ENCODE assay signal across 29 cellular contexts in the genomic region with DNA sequence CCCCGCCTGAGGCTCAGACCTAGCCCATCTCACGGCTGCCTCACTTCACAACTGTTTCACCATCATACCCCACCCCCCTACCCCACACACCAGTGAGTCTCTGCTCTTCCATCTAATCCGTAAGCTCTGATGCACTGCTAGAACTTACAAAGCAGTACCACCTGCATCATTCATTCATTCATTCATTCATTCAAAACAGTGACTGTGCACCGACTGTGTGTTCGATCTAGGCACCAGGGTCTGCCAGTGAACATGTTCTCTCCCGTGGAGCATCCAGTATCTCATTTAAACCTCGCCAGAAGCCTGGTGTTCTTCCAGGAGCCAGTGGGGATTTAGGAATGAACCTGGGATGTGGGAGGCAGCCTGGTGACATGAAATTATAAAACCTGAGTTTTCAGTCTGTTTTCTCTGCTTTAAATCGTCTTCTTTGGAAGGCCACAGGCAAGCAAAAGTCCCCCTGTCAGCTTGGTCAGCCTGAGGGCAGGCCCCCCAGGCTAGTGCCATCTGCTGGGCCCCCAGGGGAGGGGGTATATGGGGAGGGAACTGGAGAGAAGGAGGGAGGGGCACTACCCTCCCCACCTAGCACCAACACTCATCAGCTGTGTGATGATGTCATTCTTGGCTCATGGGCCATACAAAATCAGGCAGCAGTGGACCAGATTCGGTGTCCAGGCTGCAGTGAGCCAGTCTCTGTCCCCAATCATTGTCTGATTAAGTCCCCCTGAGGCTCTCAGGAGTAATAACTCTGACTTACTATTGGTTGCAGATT. TPM values are rescaled to one million over a fixed set of nuclear protein-coding genes. Genes with fewer than 3 reads are reported as not detected.
"Had no signal": no experiment of that assay in that cellular context is flagged by ENCODE, and none has a peak within 500 bp of the region (broad histone marks: within the 10 kb centered on the region; RNA-seq: fewer than 3 reads in every experiment).

No MANE protein-coding gene starts in this region.

- H2AFZ ChIP-seq: hepatocyte had no signal

- H3K79me2 ChIP-seq: hepatocyte had no signal

- H3K4me2 ChIP-seq: hepatocyte had no signal

- H3K4me1 ChIP-seq: foreskin keratinocyte, left ventricle myocardium inferior, sigmoid colon, testis, vagina had no signal

- H3K4me3 ChIP-seq: cardiac muscle cell, hepatocyte, left ventricle myocardium inferior, sigmoid colon, testis, vagina had no signal

- H3K36me3 ChIP-seq: cardiac muscle cell, left ventricle myocardium inferior, sigmoid colon, vagina had no signal

- H3K27ac ChIP-seq: cardiac muscle cell, foreskin keratinocyte, hepatocyte, left ventricle myocardium inferior, sigmoid colon, testis, vagina had no signal

- H3K4me1 Mint-ChIP-seq: immature natural killer cell, mesothelial cell of epicardium had no signal

- H3K36me3 Mint-ChIP-seq: mesothelial cell of epicardium; naive thymus-derived CD8-positive, alpha-beta T cell; type B pancreatic cell had no signal

- H3K9me3 Mint-ChIP-seq: activated B cell treated with CpG ODN at 0.5 μM for 24 hours; activated CD4-positive, alpha-beta memory T cell treated with anti-CD3 and anti-CD28 coated beads for 36 hours; endodermal cell; immature natural killer cell; mesothelial cell of epicardium; naive thymus-derived CD8-positive, alpha-beta T cell; type B pancreatic cell had no signal

- H3K27ac Mint-ChIP-seq: activated B cell treated with CpG ODN at 0.5 μM for 24 hours; activated CD4-positive, alpha-beta memory T cell treated with anti-CD3 and anti-CD28 coated beads for 36 hours; endodermal cell; mesothelial cell of epicardium; type B pancreatic cell had no signal

- DNase-seq: activated B cell treated with CpG ODN at 0.5 μM for 24 hours; activated CD4-positive, alpha-beta memory T cell treated with anti-CD3 and anti-CD28 coated beads for 36 hours; activated CD4-positive, alpha-beta T cell treated with anti-CD3 and anti-CD28 coated beads for 4 hours; activated naive CD4-positive, alpha-beta T cell; activated T-cell treated with anti-CD3 and anti-CD28 coated beads for 4 hours; cortex of kidney; endodermal cell; foreskin keratinocyte; immature natural killer cell; kidney glomerular epithelial cell; left ventricle myocardium inferior; naive thymus-derived CD8-positive, alpha-beta T cell; retina; sigmoid colon; stimulated activated CD4-positive, alpha-beta T cell treated with anti-CD3 and anti-CD28 coated beads, Interleukin-2, amount 100 ng/mL, for 48 hours; stimulated activated CD8-positive, alpha-beta memory T cell treated with anti-CD3 and anti-CD28 coated beads, Interleukin-4, amount 100 ng/mL, for 48 hours; stimulated activated naive CD4-positive, alpha-beta T cell; T-helper 17 cell; testis had no signal

- H3K9me3 ChIP-seq: left ventricle myocardium inferior, sigmoid colon, testis, vagina had no signal

- ATAC-seq: foreskin keratinocyte; naive thymus-derived CD8-positive, alpha-beta T cell; T-helper 17 cell had no signal

- H3K27me3 ChIP-seq: cardiac muscle cell, hepatocyte, testis, vagina had no signal

- H3K4me3 Mint-ChIP-seq: activated B cell treated with CpG ODN at 0.5 μM for 24 hours; endodermal cell; immature natural killer cell; mesothelial cell of epicardium; naive thymus-derived CD8-positive, alpha-beta T cell; T-helper 17 cell; type B pancreatic cell had no signal

RNA-seq across cellular contexts. Expression of a gene that starts 18.4 kb away (rescaled TPM):
- total RNA-seq: cardiac muscle cell, cerebellum, epithelial cell of proximal tubule, foreskin keratinocyte, left ventricle myocardium inferior, lung microvascular endothelial cell, mesothelial cell of epicardium, osteocyte, sigmoid colon, vagina had no signal
- polyA plus RNA-seq: foreskin keratinocyte had no signal

RNA-seq across cellular contexts. Expression of a gene that starts 58.6 kb away (rescaled TPM):
- total RNA-seq: lung microvascular endothelial cell, osteocyte, progenitor cell of endocrine pancreas had no signal
- polyA plus RNA-seq: cardiac muscle cell had no signal
